19 cellular contexts compared by ENCODE assay signal in the genomic region with DNA sequence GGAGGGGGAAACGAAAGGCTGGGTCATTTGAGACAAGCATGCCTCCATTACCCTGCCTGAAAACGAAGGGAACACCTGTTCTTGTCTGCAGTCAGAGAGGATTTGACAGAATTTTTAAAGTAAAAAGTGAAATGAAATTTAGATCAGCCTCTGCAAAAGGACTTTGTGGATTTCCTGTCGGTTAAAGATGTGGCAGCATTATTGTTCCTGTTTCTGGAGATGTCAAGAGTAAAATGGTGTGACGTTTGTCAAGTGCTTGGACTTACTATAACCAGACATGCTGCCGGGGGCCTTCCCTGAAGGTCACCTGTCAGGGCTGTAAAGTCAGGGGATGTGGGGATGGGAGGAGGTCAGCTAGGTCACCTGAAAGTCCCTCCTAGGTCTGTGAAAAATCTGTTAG. TPM values are rescaled to one million over a fixed set of nuclear protein-coding genes. Genes with fewer than 3 reads are reported as not detected.
DNase-seq lines count a peak whose midpoint lies in the region; ATAC-seq and TF ChIP-seq lines count a peak whose summit lies in the region.
"Had no signal": no experiment of that assay in that cellular context is flagged by ENCODE, and none has a peak within 500 bp of the region (broad histone marks: within the 10 kb centered on the region; RNA-seq: fewer than 3 reads in every experiment).

No MANE protein-coding gene starts in this region.

- DNase-seq in AML-193 (lab: John Stamatoyannopoulos, UW), result peak; percentile 2 to 22
- peak; percentile 27 for DNase-seq in GDM1 (lab: John Stamatoyannopoulos, UW)
- DNase-seq in RWPE2 (ENCODE audit: low spot score), result no peak
- no peak for DNase-seq in activated naive CD4-positive, alpha-beta T cell treated with anti-CD3 and anti-CD28 coated beads, Interleukin-2, amount 50 U/mL, for 16 hours
- DNase-seq in GM13976 (ENCODE audit: low spot score), result no peak
- DNase-seq: activated CD4-positive, alpha-beta T cell treated with anti-CD3 and anti-CD28 coated beads, Interleukin-2, amount 50 U/mL, for 4 hours; activated naive CD4-positive, alpha-beta T cell treated with anti-CD3 and anti-CD28 coated beads for 36 hours; GM23248; heart left ventricle; immature natural killer cell; lower lobe of right lung; NCI-H774; right lobe of liver; RPMI8226; stimulated activated naive CD4-positive, alpha-beta T cell treated with Interleukin-2 at 50 U/mL for 16 hours; SW 1271; upper lobe of right lung had no signal

- TF ChIP-seq EP300 in gastroesophageal sphincter (IDR thresholded peaks at IDR 0.05), result no peak

- peak overlapping the region; percentile 73 for H3K27ac ChIP-seq in KOPT-K1 (ENCODE audit: low read depth, low read length, poor library complexity, severe bottlenecking)
- peak overlapping the region; percentile 35 for H3K27ac ChIP-seq in RWPE2 (ENCODE audit: poor library complexity, severe bottlenecking)
- H3K27ac ChIP-seq in gastroesophageal sphincter, result no peak overlapping the region
- H3K27ac ChIP-seq: GM23248, heart left ventricle, lower lobe of right lung, right lobe of liver, upper lobe of right lung had no signal

- H3K9me3 ChIP-seq in KOPT-K1 (ENCODE audit: insufficient read depth, low read length, poor library complexity, severe bottlenecking) (no peaks in the 10 kb centered on the region), RWPE2 (ENCODE audit: severe bottlenecking) (no peaks in the 10 kb centered on the region), gastroesophageal sphincter (peaks cover 0 to 9% (median 0%) of the 10 kb centered on the region in 3 donors)
- H3K9me3 ChIP-seq: lower lobe of right lung, right lobe of liver, upper lobe of right lung had no signal

- no peak for TF ChIP-seq POLR2A in gastroesophageal sphincter (IDR thresholded peaks at IDR 0.05)

- in situ Hi-C loops in GM13976 (cut with MboI; ENCODE audit: low sequenced_read_pairs, unreplicated experiment), result no loop called here

- peaks cover 15% of the 10 kb centered on the region for H3K4me1 ChIP-seq in RWPE2 (ENCODE audit: insufficient read depth, poor library complexity, severe bottlenecking)
- no peaks in the 10 kb centered on the region for H3K4me1 ChIP-seq in gastroesophageal sphincter
- H3K4me1 ChIP-seq: heart left ventricle, lower lobe of right lung, right lobe of liver, upper lobe of right lung had no signal

- no peaks in the 10 kb centered on the region for H3K36me3 ChIP-seq in KOPT-K1 (ENCODE audit: insufficient read depth, low read length)
- no peaks in the 10 kb centered on the region for H3K36me3 ChIP-seq in RWPE2 (ENCODE audit: low read depth)
- no peaks in the 10 kb centered on the region for H3K36me3 ChIP-seq in gastroesophageal sphincter
- H3K36me3 ChIP-seq: heart left ventricle, lower lobe of right lung, right lobe of liver, upper lobe of right lung had no signal

- H3K4me3 ChIP-seq in RWPE2 (ENCODE audit: severe bottlenecking) (no peak overlapping the region), gastroesophageal sphincter (no peak overlapping the region)
- H3K4me3 ChIP-seq: GM23248, heart left ventricle, lower lobe of right lung, right lobe of liver, upper lobe of right lung had no signal

- WGBS in gastroesophageal sphincter (ENCODE audit: low coverage in 1 of 2), 2 donors, result 77 to 78% methylated on average over 3 to 5 of the region's 5 CpGs

- ATAC-seq in RWPE2 (ENCODE audit: low read depth) (no peak), gastroesophageal sphincter (no peak)
- ATAC-seq: heart left ventricle, lower lobe of right lung, right lobe of liver, upper lobe of right lung had no signal

- TF ChIP-seq CTCF in RWPE2 (IDR thresholded peaks at IDR 0.05; ENCODE audit: poor library complexity, severe bottlenecking), result no peak
- no peak for TF ChIP-seq CTCF in GM13976 (IDR thresholded peaks at IDR 0.05; ENCODE audit: borderline replicate concordance, control extremely low read depth, extremely low read depth, insufficient read depth, missing control alignments)
- TF ChIP-seq CTCF in gastroesophageal sphincter (IDR thresholded peaks at IDR 0.05), result no peak

- no peaks in the 10 kb centered on the region for H3K27me3 ChIP-seq in RWPE2 (ENCODE audit: insufficient read depth, poor library complexity, severe bottlenecking)
- H3K27me3 ChIP-seq in gastroesophageal sphincter, result peaks cover 14% of the 10 kb centered on the region
- H3K27me3 ChIP-seq: right lobe of liver, upper lobe of right lung had no signal

RNA-seq across cellular contexts. Expression of gene NRXN3, which starts 32.0 kb away (rescaled TPM):
- 100 to 1,000 TPM in 2 of 4 donors, 10 to 100 TPM in 2; 74.2 to 192 (median 98.2) TPM for total RNA-seq in gastroesophageal sphincter
- total RNA-seq: activated naive CD4-positive, alpha-beta T cell treated with anti-CD3 and anti-CD28 coated beads for 36 hours had no signal

Comparison
In these comparisons a context has a peak if more than half of its experiments do, and no peak if none do; other contexts are left out.
1. DNase-seq: peak in AML-193 (2 of 2) and GDM1 (single experiment); none in RWPE2 (single experiment), activated naive CD4-positive, alpha-beta T cell treated with anti-CD3 and anti-CD28 coated beads, Interleukin-2, amount 50 U/mL, for 16 hours (single experiment) and GM13976 (single experiment).
2. H3K27ac ChIP-seq: peak in KOPT-K1 (single experiment) and RWPE2 (single experiment); none in gastroesophageal sphincter (0 of 4).